ENCODE assay signal across 1 cellular context in genomic region chr19:45370410-45371204, GRCh38.
TF ChIP-seq lines count a peak whose summit lies in the region.

Gene ERCC2, minus strand, starts transcription at chr19:45370573. Its CDS starts 33 bp downstream, at chr19:45370540.

TF ChIP-seq in K562, 482 proteins besides CTCF, POLR2A, EP300 and RAD21 (continued from another document and continues in another):
- TF ChIP-seq MLLT1 (IDR thresholded peaks at IDR 0.05) (peak in 1 of 2 experiments; percentile 95; a peak in 3 of 4 replicates), FOXK1 (CRISPR knock-in tag; IDR thresholded peaks at IDR 0.05; ENCODE audit: borderline replicate concordance) (peak; percentile 56; the same call in 1 of the 2 replicates), FOXJ3 (CRISPR knock-in tag; IDR thresholded peaks at IDR 0.05) (no peak), EGR1 (conservative IDR thresholded peaks at IDR 0.05) (0 out of 2 replicates have a peak, but pooled peaks have one; percentile 10), AFF1 (IDR thresholded peaks at IDR 0.05; ENCODE audit: low read depth in 1 of 2, partially characterized antibody in 2 of 2) (peak in 1 of 2 experiments; percentile 64), DDX20 (tag; IDR thresholded peaks at IDR 0.05; ENCODE audit: low read depth) (no peak), ZBTB33 (CRISPR knock-in tag; IDR thresholded peaks at IDR 0.05) (no peak), CTBP1 (IDR thresholded peaks at IDR 0.05; ENCODE audit: borderline replicate concordance) (no peak; the same call in 1 of the 2 replicates), EP400 (IDR thresholded peaks at IDR 0.05) (no peak; the same call in 1 of the 2 replicates), HBP1 (CRISPR knock-in tag; IDR thresholded peaks at IDR 0.05) (no peak), MLX (CRISPR knock-in tag; conservative IDR thresholded peaks at IDR 0.05) (no peak), BCOR (IDR thresholded peaks at IDR 0.05) (peak; percentile 66; the same call in 1 of the 2 replicates), NEUROD1 (IDR thresholded peaks at IDR 0.05; ENCODE audit: borderline replicate concordance, low read depth, low read length, partially characterized antibody) (peak; percentile 94), NBN (IDR thresholded peaks at IDR 0.05; ENCODE audit: low read depth) (peak; percentile 73), NFRKB (IDR thresholded peaks at IDR 0.05; ENCODE audit: low read depth) (peak; percentile 97), CHD2 (IDR thresholded peaks at IDR 0.05; ENCODE audit: low read depth, low read length) (peak; percentile 88), HNRNPUL1 (IDR thresholded peaks at IDR 0.05; ENCODE audit: low read length) (no peak), NFE2L1 (tag; IDR thresholded peaks at IDR 0.05; ENCODE audit: borderline replicate concordance, low read depth) (no peak), MTA3 (IDR thresholded peaks at IDR 0.05; ENCODE audit: borderline replicate concordance) (peak; percentile 72; the same call in 1 of the 2 replicates), ZFP1 (CRISPR knock-in tag; IDR thresholded peaks at IDR 0.05) (no peak), L3MBTL2 (IDR thresholded peaks at IDR 0.05) (peak; percentile 60; the same call in 1 of the 2 replicates), POLR2H (tag; IDR thresholded peaks at IDR 0.05; ENCODE audit: low read depth) (peak; percentile 79), ZNF511 (CRISPR knock-in tag; IDR thresholded peaks at IDR 0.05) (no peak), ZNF766 (CRISPR knock-in tag; conservative IDR thresholded peaks at IDR 0.05) (no peak), MITF (IDR thresholded peaks at IDR 0.05) (no peak), NR1H2 (CRISPR knock-in tag; IDR thresholded peaks at IDR 0.05) (no peak), CXXC5 (CRISPR knock-in tag; IDR thresholded peaks at IDR 0.05) (peak; percentile 61), EHMT2 (IDR thresholded peaks at IDR 0.05) (0 out of 2 replicates have a peak, but pooled peaks have one; percentile 15), ZNF57 (CRISPR knock-in tag; IDR thresholded peaks at IDR 0.05) (no peak), STAT6 (CRISPR knock-in tag; IDR thresholded peaks at IDR 0.05) (no peak), SREBF1 (IDR thresholded peaks at IDR 0.05; ENCODE audit: borderline replicate concordance, low read depth, low read length) (no peak), PHB2 (IDR thresholded peaks at IDR 0.05; ENCODE audit: low read depth) (peak; percentile 41; the same call in 1 of the 2 replicates), ZBTB11 (CRISPR knock-in tag; IDR thresholded peaks at IDR 0.05) (no peak), ZBTB5 (IDR thresholded peaks at IDR 0.05) (no peak), NFIX (CRISPR knock-in tag; IDR thresholded peaks at IDR 0.05; ENCODE audit: low read depth) (no peak), CHCHD3 (CRISPR knock-in tag; IDR thresholded peaks at IDR 0.05) (no peak), TCF15 (CRISPR knock-in tag; IDR thresholded peaks at IDR 0.05) (no peak), MXD1 (CRISPR knock-in tag; IDR thresholded peaks at IDR 0.05; ENCODE audit: borderline replicate concordance, poor library complexity, severe bottlenecking) (no peak), OTX1 (CRISPR knock-in tag; IDR thresholded peaks at IDR 0.05) (peak; percentile 77)
